Comparison of ENCODE assay signal across 8 cellular contexts in genomic region chr2:112941753-112942653, GRCh38. TPM values are rescaled to one million over a fixed set of nuclear protein-coding genes. Genes with fewer than 3 reads are reported as not detected.
DNase-seq lines count a peak whose midpoint lies in the region; ATAC-seq and TF ChIP-seq lines count a peak whose summit lies in the region.

No MANE protein-coding gene starts in this region.

- DNase-seq in EL (peak; percentile 72), SJSA1 (ENCODE audit: low read depth in 1 of 2, low spot score in 2 of 2) (peak; percentile 32 to 72), cardiac muscle cell (ENCODE audit: low read depth in 1 of 2, low spot score in 1 of 2) (peak; percentile 84 to 90), pulmonary artery endothelial cell (ENCODE audit: low read depth, low spot score) (peak; percentile 40)
- peak; percentile 88 for DNase-seq in activated naive CD4-positive, alpha-beta T cell treated with anti-CD3 and anti-CD28 coated beads for 36 hours

- H3K36me3 ChIP-seq in SJSA1 (no peaks in the 10 kb centered on the region), cardiac muscle cell (no peaks in the 10 kb centered on the region)

- H3K4me3 ChIP-seq in SJSA1: no peak overlapping the region
- no peak overlapping the region for H3K4me3 ChIP-seq in cardiac muscle cell

- no peak overlapping the region for H3K27ac Mint-ChIP-seq in activated naive CD4-positive, alpha-beta T cell treated with anti-CD3 and anti-CD28 coated beads for 36 hours

- H3K36me3 Mint-ChIP-seq in activated naive CD4-positive, alpha-beta T cell treated with anti-CD3 and anti-CD28 coated beads for 36 hours (ENCODE audit: low read depth): no peaks in the 10 kb centered on the region

- H3K9me3 ChIP-seq in SJSA1 (replicated peaks) (peaks cover 3% of the 10 kb centered on the region; the same call in 1 of the 2 replicates), cardiac muscle cell (ENCODE audit: low read depth) (no peaks in the 10 kb centered on the region)

- H3K4me3 Mint-ChIP-seq in activated naive CD4-positive, alpha-beta T cell treated with anti-CD3 and anti-CD28 coated beads for 36 hours: no peak overlapping the region

- intact Hi-C loops in activated naive CD4-positive, alpha-beta T cell treated with anti-CD3 and anti-CD28 coated beads for 36 hours (cut with micrococcal nuclease): loop anchor here (1.0 to 10.0 kb wide), 3 partner anchors 55 to 337 kb away; no protein-coding TSS in a partner anchor

- H3K27me3 ChIP-seq in SJSA1 (replicated peaks) (no peaks in the 10 kb centered on the region), cardiac muscle cell (peaks cover 22% of the 10 kb centered on the region)

- no peaks in the 10 kb centered on the region for H3K27me3 Mint-ChIP-seq in activated naive CD4-positive, alpha-beta T cell treated with anti-CD3 and anti-CD28 coated beads for 36 hours (ENCODE audit: low read depth)

- no peaks in the 10 kb centered on the region for H3K9me3 Mint-ChIP-seq in activated naive CD4-positive, alpha-beta T cell treated with anti-CD3 and anti-CD28 coated beads for 36 hours

- TF ChIP-seq CTCF in LNCAP (IDR thresholded peaks at IDR 0.05): peak; percentile 84
- TF ChIP-seq CTCF in cardiac muscle cell (IDR thresholded peaks at IDR 0.05; ENCODE audit: low read depth, low read length): peak; percentile 95

- H3K4me1 ChIP-seq in SJSA1 (replicated peaks): no peaks in the 10 kb centered on the region
- H3K4me1 ChIP-seq in cardiac muscle cell (ENCODE audit: low read depth): no peaks in the 10 kb centered on the region

- CTCF ChIA-PET in activated naive CD4-positive, alpha-beta T cell treated with anti-CD3 and anti-CD28 coated beads for 36 hours (lab: Charles Lee): interaction anchor here (0.6 to 3.8 kb wide), 39 partner anchors 10 to 461 kb away, joined by 3 to 72 read pairs (median 4); partner anchors contain the start of gene IL1A

- ATAC-seq in GM21529 (IDR thresholded peaks at IDR 0.05; ENCODE audit: unreplicated experiment) (peak; percentile 87), HG02970 (IDR thresholded peaks at IDR 0.05; ENCODE audit: low FRiP score, unreplicated experiment) (no peak)

- H3K27ac ChIP-seq in SJSA1 (no peak overlapping the region), cardiac muscle cell (no peak overlapping the region)

- H3K4me1 Mint-ChIP-seq in activated naive CD4-positive, alpha-beta T cell treated with anti-CD3 and anti-CD28 coated beads for 36 hours (ENCODE audit: low read depth): no peaks in the 10 kb centered on the region

RNA-seq across cellular contexts. Expression of gene IL37, which starts 31.0 kb away (rescaled TPM):
- not detected in 2 replicates for total RNA-seq in SJSA1 (2014; rRNA removed; shearing (Covaris generic))
- total RNA-seq in activated naive CD4-positive, alpha-beta T cell treated with anti-CD3 and anti-CD28 coated beads for 36 hours: not detected
- total RNA-seq in cardiac muscle cell: not detected in 2 replicates
- polyA plus RNA-seq in cardiac muscle cell: not detected in 2 replicates
- total RNA-seq in pulmonary artery endothelial cell: not detected in 2 replicates

RNA-seq across cellular contexts. Expression of gene IL36G, which starts 35.8 kb away (rescaled TPM):
- not detected in 2 replicates for total RNA-seq in SJSA1 (2014; rRNA removed; shearing (Covaris generic))
- not detected for total RNA-seq in activated naive CD4-positive, alpha-beta T cell treated with anti-CD3 and anti-CD28 coated beads for 36 hours
- total RNA-seq in cardiac muscle cell (0.30 TPM in 1 of 2 replicates, not detected in the other), pulmonary artery endothelial cell (not detected in 2 replicates)
- polyA plus RNA-seq in cardiac muscle cell: not detected in 2 replicates
